26 cellular contexts compared by ENCODE assay signal in genomic region chr10:72816565-72816964, GRCh38.
"Had no signal": no experiment of that assay in that cellular context is flagged by ENCODE, and none has a peak within 500 bp of the region (broad histone marks: within the 10 kb centered on the region; RNA-seq: fewer than 3 reads in every experiment).

No MANE protein-coding gene starts in this region.

- FAIRE-seq: keratinocyte, pancreas, small intestine, urothelium cell line had no signal

- H3K4me1 ChIP-seq: prostate gland, upper lobe of right lung had no signal

- DNase-seq: kidney glomerular epithelial cell; left cardiac atrium; left lung; lower lobe of right lung; mammary epithelial cell; mesenchymal stem cell; naive thymus-derived CD8-positive, alpha-beta T cell; nucleus accumbens; pancreas; posterior cingulate gyrus; retina; right cardiac atrium; sigmoid colon; small intestine; spleen; stimulated activated CD4-positive, alpha-beta T cell treated with anti-CD3 and anti-CD28 coated beads, Interleukin-4, amount 100 ng/mL, for 24 hours; stimulated activated naive CD4-positive, alpha-beta T cell; tibial artery; trophoblast cell; upper lobe of right lung had no signal

- ATAC-seq: left cardiac atrium; left lung; naive thymus-derived CD8-positive, alpha-beta T cell; pancreas; right cardiac atrium; stimulated activated effector memory CD8-positive, alpha-beta T cell treated with anti-CD3 and anti-CD28 coated beads, Interleukin-12 subunit alpha, Interleukin-12 subunit beta, amount 100 ng/mL, for 72 hours; upper lobe of right lung had no signal

- H3K27ac ChIP-seq: left lung, lower lobe of right lung, pancreas, prostate gland, sigmoid colon, spleen, suprapubic skin, thoracic aorta, tibial artery, upper lobe of right lung had no signal

- H3K9me3 ChIP-seq: left lung, lower lobe of right lung, pancreas, prostate gland, sigmoid colon, spleen, suprapubic skin, thoracic aorta, tibial artery, upper lobe of right lung had no signal

- H3K4me3 ChIP-seq: left lung, lower lobe of right lung, pancreas, prostate gland, sigmoid colon, spleen, suprapubic skin, thoracic aorta, tibial artery, upper lobe of right lung had no signal
